ENCODE assay signal across 8 cellular contexts in genomic region chr12:82383930-82384513, GRCh38.
A peak's percentile ranks its signal among the peaks of the same experiment; 100 is the strongest.
DNase-seq lines count a peak whose midpoint lies in the region; ATAC-seq and TF ChIP-seq lines count a peak whose summit lies in the region.

No MANE protein-coding gene starts in this region.

- DNase-seq in AG09319 (ENCODE audit: extremely low read depth, low read depth) = no peak
- peak; percentile 7 for DNase-seq in NCI-H1694 (lab: John Stamatoyannopoulos, UW)
- peak; percentile 21 for DNase-seq in cerebellar cortex (ENCODE audit: low spot score)
- peak; percentile 4 for DNase-seq in skeletal muscle cell (ENCODE audit: low read depth)

- peak; percentile 63 for ATAC-seq in GM18909 (IDR thresholded peaks at IDR 0.05; ENCODE audit: poor library complexity, unreplicated experiment)
- no peak for ATAC-seq in HG03354 (IDR thresholded peaks at IDR 0.05; ENCODE audit: poor library complexity, severe bottlenecking, unreplicated experiment)
- no peak for ATAC-seq in GM18858 (IDR thresholded peaks at IDR 0.05; ENCODE audit: unreplicated experiment)
- ATAC-seq in GM19328 (IDR thresholded peaks at IDR 0.05; ENCODE audit: unreplicated experiment) = no peak

- H3K4me3 ChIP-seq in skeletal muscle cell (ENCODE audit: low read depth, low read length) = no peak overlapping the region

- TF ChIP-seq CTCF in AG09319 (IDR thresholded peaks at IDR 0.05; ENCODE audit: low read depth, low read length) = peak; percentile 51
